Comparison of ENCODE assay signal across 8 cellular contexts in the genomic region with DNA sequence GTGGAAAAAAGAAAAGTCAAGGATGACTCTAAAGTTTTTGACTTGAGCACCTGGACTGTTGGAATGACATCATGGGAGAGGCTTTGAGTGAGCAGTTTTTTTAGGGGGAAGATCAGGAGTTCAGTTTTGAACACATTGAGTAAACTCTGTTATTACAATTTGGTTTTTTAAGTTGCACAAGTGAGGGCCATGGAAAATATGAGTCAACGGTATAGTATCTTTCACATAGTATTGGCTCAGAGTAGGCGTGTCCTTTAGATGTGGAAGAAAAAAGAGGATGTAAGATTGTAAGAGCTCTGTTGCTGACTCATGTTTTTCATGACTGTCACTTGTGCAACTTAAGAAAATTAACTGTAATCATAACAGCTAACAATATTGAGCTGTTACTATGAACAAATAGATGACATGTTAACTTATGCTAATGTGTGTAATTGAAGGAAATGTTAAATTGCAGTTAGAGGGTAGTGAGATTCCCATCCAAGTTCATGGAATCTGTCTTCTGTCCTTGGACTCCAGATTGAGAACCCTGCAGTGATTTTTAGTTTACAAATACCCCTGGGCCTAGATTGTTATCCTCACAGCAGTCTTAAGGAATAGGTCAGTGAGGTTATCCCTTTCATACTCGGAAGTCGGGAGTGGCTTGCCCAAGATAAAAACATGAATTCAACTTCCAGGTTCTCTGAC.
DNase-seq lines count a peak whose midpoint lies in the region; ATAC-seq lines count a peak whose summit lies in the region.

No MANE protein-coding gene starts in this region.

- H3K9me3 Mint-ChIP-seq in T-helper 1 cell treated with Interleukin-12 subunit alpha and Interleukin-12 subunit beta and Interleukin-4 antibody, amounts not matched to agents 30 μg/mL and 1 μg/mL, for 36 hours, result no peaks in the 10 kb centered on the region
- H3K9me3 Mint-ChIP-seq in stimulated activated effector memory CD8-positive, alpha-beta T cell treated with anti-CD3 and anti-CD28 coated beads, Interleukin-12 subunit alpha, Interleukin-12 subunit beta, amount 100 ng/mL, for 72 hours, result peaks cover 4% of the 10 kb centered on the region

- H3K27ac Mint-ChIP-seq in T-helper 1 cell treated with Interleukin-12 subunit alpha and Interleukin-12 subunit beta and Interleukin-4 antibody, amounts not matched to agents 30 μg/mL and 1 μg/mL, for 36 hours, result peak overlapping the region; percentile 84
- peak overlapping the region; percentile 89 for H3K27ac Mint-ChIP-seq in stimulated activated effector memory CD8-positive, alpha-beta T cell treated with anti-CD3 and anti-CD28 coated beads, Interleukin-12 subunit alpha, Interleukin-12 subunit beta, amount 100 ng/mL, for 72 hours

- DNase-seq in GF-D8 (lab: John Stamatoyannopoulos, UW), result peak; percentile 98
- DNase-seq in foreskin melanocyte, result peak; percentile 67
- DNase-seq in stimulated activated effector memory CD8-positive, alpha-beta T cell treated with anti-CD3 and anti-CD28 coated beads, Interleukin-12 subunit alpha, Interleukin-12 subunit beta, amount 100 ng/mL, for 72 hours (ENCODE audit: low spot score in 2 of 2), result no peak
- no peak for DNase-seq in NCI-H524 treated with DMSO at 0.1 percent for 48 hours (lab: John Stamatoyannopoulos, UW)
- DNase-seq in NCI-H1417 (lab: John Stamatoyannopoulos, UW), result no peak

- H3K4me1 Mint-ChIP-seq in T-helper 1 cell treated with Interleukin-12 subunit alpha and Interleukin-12 subunit beta and Interleukin-4 antibody, amounts not matched to agents 30 μg/mL and 1 μg/mL, for 36 hours (ENCODE audit: low read depth), result peaks cover 17% of the 10 kb centered on the region
- peaks cover 47% of the 10 kb centered on the region for H3K4me1 Mint-ChIP-seq in stimulated activated effector memory CD8-positive, alpha-beta T cell treated with anti-CD3 and anti-CD28 coated beads, Interleukin-12 subunit alpha, Interleukin-12 subunit beta, amount 100 ng/mL, for 72 hours

- peaks cover 9% of the 10 kb centered on the region for H3K36me3 Mint-ChIP-seq in T-helper 1 cell treated with Interleukin-12 subunit alpha and Interleukin-12 subunit beta and Interleukin-4 antibody, amounts not matched to agents 30 μg/mL and 1 μg/mL, for 36 hours (ENCODE audit: low read depth)
- H3K36me3 Mint-ChIP-seq in stimulated activated effector memory CD8-positive, alpha-beta T cell treated with anti-CD3 and anti-CD28 coated beads, Interleukin-12 subunit alpha, Interleukin-12 subunit beta, amount 100 ng/mL, for 72 hours, result peaks cover 13% of the 10 kb centered on the region

- H3K4me3 Mint-ChIP-seq in T-helper 1 cell treated with Interleukin-12 subunit alpha and Interleukin-12 subunit beta and Interleukin-4 antibody, amounts not matched to agents 30 μg/mL and 1 μg/mL, for 36 hours, result no peak overlapping the region
- peak overlapping the region; percentile 1 for H3K4me3 Mint-ChIP-seq in stimulated activated effector memory CD8-positive, alpha-beta T cell treated with anti-CD3 and anti-CD28 coated beads, Interleukin-12 subunit alpha, Interleukin-12 subunit beta, amount 100 ng/mL, for 72 hours

- ATAC-seq in GM19463 (IDR thresholded peaks at IDR 0.05; ENCODE audit: unreplicated experiment), result peak; percentile 91
- ATAC-seq in HG03457 (IDR thresholded peaks at IDR 0.05; ENCODE audit: unreplicated experiment), result peak; percentile 91
- ATAC-seq in stimulated activated effector memory CD8-positive, alpha-beta T cell treated with anti-CD3 and anti-CD28 coated beads, Interleukin-12 subunit alpha, Interleukin-12 subunit beta, amount 100 ng/mL, for 72 hours, result peak; percentile 97

- no peaks in the 10 kb centered on the region for H3K27me3 Mint-ChIP-seq in T-helper 1 cell treated with Interleukin-12 subunit alpha and Interleukin-12 subunit beta and Interleukin-4 antibody, amounts not matched to agents 30 μg/mL and 1 μg/mL, for 36 hours (ENCODE audit: low read depth)

Comparison
In these comparisons a context has a peak if more than half of its experiments do, and no peak if none do; other contexts are left out.
1. DNase-seq: peak in GF-D8 (single experiment) and foreskin melanocyte (single experiment); none in stimulated activated effector memory CD8-positive, alpha-beta T cell treated with anti-CD3 and anti-CD28 coated beads, Interleukin-12 subunit alpha, Interleukin-12 subunit beta, amount 100 ng/mL, for 72 hours (0 of 2), NCI-H524 treated with DMSO at 0.1 percent for 48 hours (single experiment) and NCI-H1417 (0 of 3).
2. Peak in every context shown above with its lines, with median percentiles within 50 percentile points of each other: ATAC-seq.